8 cellular contexts compared by ENCODE assay signal in genomic region chr12:56521590-56522371, GRCh38. TPM values are rescaled to one million over a fixed set of nuclear protein-coding genes. Genes with fewer than 3 reads are reported as not detected.
DNase-seq lines count a peak whose midpoint lies in the region; ATAC-seq and TF ChIP-seq lines count a peak whose summit lies in the region.

TSS of gene RBMS2 (plus strand) at chr12:56521820. CDS start at chr12:56522024, 204 bp downstream.

- TF ChIP-seq CTCF in neural crest cell (conservative IDR thresholded peaks at IDR 0.05) (no peak), upper lobe of right lung (IDR thresholded peaks at IDR 0.05) (no peak)

- no peaks in the 10 kb centered on the region for H3K36me3 Mint-ChIP-seq in activated naive CD8-positive, alpha-beta T cell treated with anti-CD3 and anti-CD28 coated beads, Interleukin-2, amount 50 U/mL, for 24 hours (ENCODE audit: low read depth)
- H3K36me3 Mint-ChIP-seq in neural crest cell (ENCODE audit: low read depth): no peaks in the 10 kb centered on the region

- peaks cover 54% of the 10 kb centered on the region for H3K4me1 ChIP-seq in upper lobe of right lung

- ATAC-seq in activated naive CD8-positive, alpha-beta T cell treated with anti-CD3 and anti-CD28 coated beads, Interleukin-2, amount 50 U/mL, for 24 hours: peak; percentile 88
- ATAC-seq in upper lobe of right lung (peak; percentile 96), HG03469 (IDR thresholded peaks at IDR 0.05; ENCODE audit: unreplicated experiment) (no peak)

- H3K27me3 Mint-ChIP-seq in activated naive CD8-positive, alpha-beta T cell treated with anti-CD3 and anti-CD28 coated beads, Interleukin-2, amount 50 U/mL, for 24 hours: no peaks in the 10 kb centered on the region
- no peaks in the 10 kb centered on the region for H3K27me3 Mint-ChIP-seq in neural crest cell (ENCODE audit: low read depth)

- peak within 1 kb of the TSS; percentile 74 for H3K27ac Mint-ChIP-seq in activated naive CD8-positive, alpha-beta T cell treated with anti-CD3 and anti-CD28 coated beads, Interleukin-2, amount 50 U/mL, for 24 hours
- peak within 1 kb of the TSS; percentile 86 for H3K27ac Mint-ChIP-seq in neural crest cell (ENCODE audit: unreplicated experiment)

- no peaks in the 10 kb centered on the region for H3K36me3 ChIP-seq in upper lobe of right lung

- intact Hi-C loops in upper lobe of right lung (cut with DNase I): no loop called here

- peak within 1 kb of the TSS; percentile 91 for H3K27ac ChIP-seq in upper lobe of right lung

- no peaks in the 10 kb centered on the region for H3K9me3 Mint-ChIP-seq in activated naive CD8-positive, alpha-beta T cell treated with anti-CD3 and anti-CD28 coated beads, Interleukin-2, amount 50 U/mL, for 24 hours
- H3K9me3 Mint-ChIP-seq in neural crest cell: no peaks in the 10 kb centered on the region

- H3K4me3 ChIP-seq in upper lobe of right lung: peak within 1 kb of the TSS; percentile 78

- H3K4me1 Mint-ChIP-seq in activated naive CD8-positive, alpha-beta T cell treated with anti-CD3 and anti-CD28 coated beads, Interleukin-2, amount 50 U/mL, for 24 hours: peaks cover 35% of the 10 kb centered on the region
- H3K4me1 Mint-ChIP-seq in neural crest cell: peaks cover 26% of the 10 kb centered on the region

- no peaks in the 10 kb centered on the region for H3K9me3 ChIP-seq in upper lobe of right lung

- no peaks in the 10 kb centered on the region for H3K27me3 ChIP-seq in upper lobe of right lung

- DNase-seq in GM03348 (ENCODE audit: low spot score) (peak; percentile 80), Kasumi-1 (lab: John Stamatoyannopoulos, UW) (peak; percentile 80 to 90), SHP77 (lab: John Stamatoyannopoulos, UW) (peak; percentile 56 to 63), glomerular visceral epithelial cell (ENCODE audit: extremely low spot score) (peak; percentile 88), neural crest cell (ENCODE audit: low read depth, low spot score) (peak; percentile 57), upper lobe of right lung (peak; percentile 81)
- DNase-seq in activated naive CD8-positive, alpha-beta T cell treated with anti-CD3 and anti-CD28 coated beads, Interleukin-2, amount 50 U/mL, for 24 hours: peak; percentile 35

- H3K4me3 Mint-ChIP-seq in activated naive CD8-positive, alpha-beta T cell treated with anti-CD3 and anti-CD28 coated beads, Interleukin-2, amount 50 U/mL, for 24 hours: peak within 1 kb of the TSS; percentile 80
- peak within 1 kb of the TSS; percentile 90 for H3K4me3 Mint-ChIP-seq in neural crest cell

RNA-seq across cellular contexts. Expression of gene RBMS2, which starts in this region (rescaled TPM):
- total RNA-seq in neural crest cell: 29.3 and 33.5 TPM in 2 replicates
- 142 TPM for total RNA-seq in upper lobe of right lung

Comparison
In these comparisons a context has a peak if more than half of its experiments do, and no peak if none do; other contexts are left out.
1. DNase-seq: peak in every context shown above with its lines; median percentile 88 in glomerular visceral epithelial cell; 85 in Kasumi-1; 81 in upper lobe of right lung; 80 in GM03348; 60 in SHP77; 57 in neural crest cell; 35 in activated naive CD8-positive, alpha-beta T cell treated with anti-CD3 and anti-CD28 coated beads, Interleukin-2, amount 50 U/mL, for 24 hours.